In the genomic region with DNA sequence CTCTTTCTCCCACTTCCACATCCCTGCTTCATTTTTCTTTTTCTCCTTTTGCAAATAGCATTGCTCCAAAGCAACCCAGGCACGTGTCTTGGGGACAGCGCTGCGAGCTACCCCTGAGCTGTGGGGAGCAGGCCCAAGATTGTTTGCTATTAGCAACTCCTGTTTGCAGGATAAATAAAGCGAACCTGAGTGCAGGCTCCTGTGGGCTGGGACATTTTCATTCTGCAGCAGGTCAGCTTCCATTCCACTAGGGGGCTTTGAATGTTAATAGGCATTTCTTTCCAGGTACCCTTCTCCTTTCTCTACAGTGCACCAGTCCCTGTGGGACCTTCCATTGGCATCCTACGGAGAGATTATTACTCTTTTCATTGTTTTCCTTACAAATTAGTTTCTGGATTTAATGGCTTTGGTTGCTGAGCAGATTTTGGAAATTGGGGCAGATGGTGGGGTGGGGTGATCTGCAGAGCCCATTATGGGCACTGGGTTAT, we compare ENCODE assay signal across 8 cellular contexts. TPM values are rescaled to one million over a fixed set of nuclear protein-coding genes. Genes with fewer than 3 reads are reported as not detected.
DNase-seq lines count a peak whose midpoint lies in the region; ATAC-seq and TF ChIP-seq lines count a peak whose summit lies in the region.

No MANE protein-coding gene starts in this region.

- no peak overlapping the region for H3K4me3 Mint-ChIP-seq in activated CD4-positive, alpha-beta memory T cell treated with anti-CD3 and anti-CD28 coated beads for 36 hours

- CTCF ChIA-PET in activated CD4-positive, alpha-beta memory T cell treated with anti-CD3 and anti-CD28 coated beads for 36 hours (lab: Charles Lee) = interaction anchor here (0.5 to 1.3 kb wide), 3 partner anchors 20 to 1198 kb away, joined by 4 to 5 read pairs (median 4); no protein-coding TSS in a partner anchor

- peak; percentile 42 for TF ChIP-seq CTCF in retinal pigment epithelial cell (conservative IDR thresholded peaks at IDR 0.05; ENCODE audit: low read depth, low read length)

- ATAC-seq in GM18520 (IDR thresholded peaks at IDR 0.05; ENCODE audit: unreplicated experiment) (no peak), GM18511 (IDR thresholded peaks at IDR 0.05; ENCODE audit: unreplicated experiment) (no peak)

- no peaks in the 10 kb centered on the region for H3K27me3 Mint-ChIP-seq in activated CD4-positive, alpha-beta memory T cell treated with anti-CD3 and anti-CD28 coated beads for 36 hours

- DNase-seq in NCI-H2227 (lab: John Stamatoyannopoulos, UW; ENCODE audit: unreplicated experiment) = peak; percentile 15
- no peak for DNase-seq in NCI-H2227 treated with DMSO at 0.1 percent for 48 hours (lab: John Stamatoyannopoulos, UW)
- DNase-seq in NCI-H1694 treated with DMSO at 0.1 percent for 48 hours (lab: John Stamatoyannopoulos, UW) = peak; percentile 73
- DNase-seq in ecto neural progenitor cell (ENCODE audit: low spot score) = peak; percentile 49
- no peak for DNase-seq in retinal pigment epithelial cell (ENCODE audit: low read depth)
- no peak for DNase-seq in activated CD4-positive, alpha-beta memory T cell treated with anti-CD3 and anti-CD28 coated beads for 36 hours

- no peaks in the 10 kb centered on the region for H3K9me3 Mint-ChIP-seq in activated CD4-positive, alpha-beta memory T cell treated with anti-CD3 and anti-CD28 coated beads for 36 hours

- POLR2A ChIA-PET in activated CD4-positive, alpha-beta memory T cell treated with anti-CD3 and anti-CD28 coated beads for 36 hours (lab: Charles Lee) = no interaction called here

- H3K27ac Mint-ChIP-seq in activated CD4-positive, alpha-beta memory T cell treated with anti-CD3 and anti-CD28 coated beads for 36 hours = no peak overlapping the region

- H3K36me3 Mint-ChIP-seq in activated CD4-positive, alpha-beta memory T cell treated with anti-CD3 and anti-CD28 coated beads for 36 hours = no peaks in the 10 kb centered on the region

- H3K4me3 ChIP-seq in retinal pigment epithelial cell (ENCODE audit: low read length) = no peak overlapping the region

- no peaks in the 10 kb centered on the region for H3K4me1 Mint-ChIP-seq in activated CD4-positive, alpha-beta memory T cell treated with anti-CD3 and anti-CD28 coated beads for 36 hours (ENCODE audit: low read depth)

- intact Hi-C loops in activated CD4-positive, alpha-beta memory T cell treated with anti-CD3 and anti-CD28 coated beads for 36 hours (cut with micrococcal nuclease) = no loop called here

RNA-seq across cellular contexts. Expression of gene OLFML3, which starts 54.0 kb away (rescaled TPM):
- total RNA-seq in activated CD4-positive, alpha-beta memory T cell treated with anti-CD3 and anti-CD28 coated beads for 36 hours = under 1 TPM in 1 of 2 experiments, not detected in 1; 0.21 TPM

Comparison
In these comparisons a context has a peak if more than half of its experiments do, and no peak if none do; other contexts are left out.
1. DNase-seq: peak in NCI-H2227 (single experiment), NCI-H1694 treated with DMSO at 0.1 percent for 48 hours (single experiment) and ecto neural progenitor cell (single experiment); none in NCI-H2227 treated with DMSO at 0.1 percent for 48 hours (single experiment), retinal pigment epithelial cell (single experiment) and activated CD4-positive, alpha-beta memory T cell treated with anti-CD3 and anti-CD28 coated beads for 36 hours (single experiment).